Comparison of ENCODE assay signal across 24 cellular contexts in genomic region chr2:219477815-219478214, GRCh38. TPM values are rescaled to one million over a fixed set of nuclear protein-coding genes. Genes with fewer than 3 reads are reported as not detected.
DNase-seq lines count a peak whose midpoint lies in the region; ATAC-seq, FAIRE-seq and TF ChIP-seq lines count a peak whose summit lies in the region.
"Had no signal": no experiment of that assay in that cellular context is flagged by ENCODE, and none has a peak within 500 bp of the region (broad histone marks: within the 10 kb centered on the region; RNA-seq: fewer than 3 reads in every experiment).

No MANE protein-coding gene starts in this region.

- H3K9ac ChIP-seq in H1 (replicated peaks in 1 of 4; ENCODE audit: extremely low read depth in 1 of 4, low read depth in 3 of 4, low read length in 3 of 4) = no peak overlapping the region; a peak in 2 of 7 replicates
- no peak overlapping the region for H3K9ac ChIP-seq in neuronal stem cell (ENCODE audit: low read depth, low read length, poor library complexity)
- H3K9ac ChIP-seq: GM23248 had no signal

- H3K23ac ChIP-seq in H1 (ENCODE audit: insufficient read length) (no peak overlapping the region), neuronal stem cell (ENCODE audit: low read depth, low read length, poor library complexity) (no peak overlapping the region)

- H3K23me2 ChIP-seq in H1 (ENCODE audit: low read depth, low read length) = no peaks in the 10 kb centered on the region

- H2BK15ac ChIP-seq in H1 (ENCODE audit: low read length) (no peak overlapping the region), neuronal stem cell (ENCODE audit: low read length) (peak overlapping the region; percentile 89)

- peaks cover 0 to 14% (median 6%) of the 10 kb centered on the region in 4 experiments; a peak in 5 of 7 replicates for H3K4me1 ChIP-seq in H1 (replicated peaks in 1 of 4; ENCODE audit: control insufficient read depth in 3 of 4, insufficient read depth in 4 of 4, low read length in 3 of 4)
- peaks cover 4 to 8% of the 10 kb centered on the region in 2 donors for H3K4me1 ChIP-seq in neuronal stem cell (ENCODE audit: control insufficient read depth in 2 of 2, insufficient read depth in 1 of 2, low read depth in 1 of 2, low read length in 2 of 2)
- H3K4me1 ChIP-seq in vagina = peaks cover 18% of the 10 kb centered on the region
- no peaks in the 10 kb centered on the region for H3K4me1 ChIP-seq in upper lobe of right lung
- H3K4me1 ChIP-seq: Caco-2, HAP-1 had no signal

- H4K5ac ChIP-seq in H1 (ENCODE audit: insufficient read length, low read depth, low read length) = no peak overlapping the region

- H3K4me2 ChIP-seq in H1 (ENCODE audit: insufficient read depth in 1 of 2, low read depth in 2 of 2, low read length in 2 of 2) (no peak overlapping the region; a peak in 1 of 4 replicates), neuronal stem cell (ENCODE audit: insufficient read depth, low read length, poor library complexity, severe bottlenecking) (no peak overlapping the region)
- H3K4me2 ChIP-seq: PC-9 had no signal

- no peak for TF ChIP-seq RAD21 in H1 (IDR thresholded peaks at IDR 0.05 in 1 of 2, conservative IDR thresholded peaks at IDR 0.05 in 1 of 2; ENCODE audit: low read depth in 2 of 2, low read length in 2 of 2)

- no peak for FAIRE-seq in H1 (lab: Jason Lieb, UNC)
- FAIRE-seq: HepG2, K562 had no signal

- no peak overlapping the region for H3K27ac ChIP-seq in H1 (ENCODE audit: low read depth, low read length)
- no peak overlapping the region for H3K27ac ChIP-seq in neuronal stem cell (replicated peaks; ENCODE audit: low read length)
- peak overlapping the region; percentile 17 for H3K27ac ChIP-seq in vagina
- no peak overlapping the region for H3K27ac ChIP-seq in upper lobe of right lung
- H3K27ac ChIP-seq: GM23248, PC-9 had no signal

- H4K91ac ChIP-seq in H1 (replicated peaks; ENCODE audit: insufficient read length, low read length) = no peak overlapping the region
- no peak overlapping the region for H4K91ac ChIP-seq in neuronal stem cell (ENCODE audit: low read depth, low read length, poor library complexity)

- no peak overlapping the region for H3K14ac ChIP-seq in H1 (ENCODE audit: insufficient read length)
- peak overlapping the region; percentile 63 for H3K14ac ChIP-seq in neuronal stem cell (ENCODE audit: low read length)

- H3K4me3 ChIP-seq in H1 (ENCODE audit: extremely low read depth in 1 of 4, insufficient read depth in 2 of 4, low read depth in 3 of 4, low read length in 4 of 4) (no peak overlapping the region), neuronal stem cell (ENCODE audit: low read length in 2 of 2) (no peak overlapping the region), vagina (no peak overlapping the region), upper lobe of right lung (no peak overlapping the region)
- H3K4me3 ChIP-seq: GM23248, HAP-1, K562, MG63, PC-9 had no signal

- 0 out of 2 replicates have a peak overlapping the region, but pooled peaks have one; percentile 39 for H2BK12ac ChIP-seq in H1 (ENCODE audit: low read depth, low read length)
- H2BK12ac ChIP-seq in neuronal stem cell (ENCODE audit: low read length) = peak overlapping the region; percentile 58

- H2BK120ac ChIP-seq in H1 (replicated peaks; ENCODE audit: low read depth, low read length) (no peak overlapping the region), neuronal stem cell (ENCODE audit: low read depth, low read length) (no peak overlapping the region)

- H2AFZ ChIP-seq in H1 (ENCODE audit: low read length) (no peak overlapping the region), neuronal stem cell (ENCODE audit: low read length) (no peak overlapping the region)
- H2AFZ ChIP-seq: GM23248, PC-9 had no signal

- H3K9me3 ChIP-seq in H1 (ENCODE audit: insufficient read depth in 2 of 2, low read depth in 1 of 2, low read length in 1 of 2) (no peaks in the 10 kb centered on the region), neuronal stem cell (replicated peaks in 1 of 2; ENCODE audit: control insufficient read depth in 2 of 2, insufficient read depth in 1 of 2, low read depth in 1 of 2, low read length in 2 of 2) (peaks cover 0 to 2% of the 10 kb centered on the region in 2 donors), vagina (no peaks in the 10 kb centered on the region), upper lobe of right lung (no peaks in the 10 kb centered on the region)
- H3K9me3 ChIP-seq: Caco-2, HAP-1, MG63 had no signal

- TF ChIP-seq CTCF in H1 (IDR thresholded peaks at IDR 0.05; ENCODE audit: control extremely low read depth in 1 of 3, insufficient read depth in 1 of 3, low read depth in 1 of 3, low read length in 3 of 3) = no peak
- no peak for TF ChIP-seq CTCF in vagina (IDR thresholded peaks at IDR 0.05)
- no peak for TF ChIP-seq CTCF in upper lobe of right lung (IDR thresholded peaks at IDR 0.05)

- H3K27me3 ChIP-seq in H1 (replicated peaks in 1 of 4; ENCODE audit: control insufficient read depth in 3 of 4, extremely low read depth in 1 of 4, insufficient read depth in 3 of 4, low read length in 3 of 4) (peaks cover 0 to 9% (median 3%) of the 10 kb centered on the region in 4 experiments; a peak in 5 of 7 replicates), neuronal stem cell (ENCODE audit: control insufficient read depth in 3 of 3, insufficient read depth in 3 of 3, low read depth in 1 of 3, low read length in 3 of 3) (peaks cover 0 to 40% (median 26%) of the 10 kb centered on the region in 3 experiments), vagina (no peaks in the 10 kb centered on the region), upper lobe of right lung (peaks cover 13% of the 10 kb centered on the region)
- H3K27me3 ChIP-seq: MG63 had no signal

- intact Hi-C loops in left cardiac atrium (cut with DNase I) (loop anchor here in 1 of 2 donors (5.0 kb wide), 1 partner anchor 49 kb away; no protein-coding TSS in a partner anchor), vagina (cut with DNase I) (no loop called here), upper lobe of right lung (cut with DNase I) (no loop called here)

- 95% methylated on average over 15 of the region's 15 CpGs; no CpG with 5 or more reads in 1 of the 2 experiments for WGBS in H1 (ENCODE audit: extremely low coverage in 1 of 2, insufficient coverage in 1 of 2, insufficient read length in 1 of 2, insufficient replicate concordance in 2 of 2, low coverage in 1 of 2, low lambda C conversion rate in 2 of 2, missing lambda C conversion rate in 1 of 2), 2 experiments
- no CpG with 5 or more reads among the region's 15 CpGs for WGBS in neuronal stem cell (ENCODE audit: extremely low coverage in 2 of 2, insufficient read length in 2 of 2, insufficient replicate concordance in 1 of 2), 2 donors

- CTCF ChIA-PET in H1 (lab: Charles Lee; ENCODE audit: partially characterized antibody) = interaction anchor here (2.7 to 113.1 kb wide), 3 partner anchors 12 to 74 kb away, joined by 33 to 7248 read pairs (median 7248); partner anchors contain the start of genes ASIC4, CHPF, DES and GMPPA

- H3K4ac ChIP-seq in H1 (replicated peaks; ENCODE audit: insufficient read length, low read depth, low read length) = no peak overlapping the region
- H3K4ac ChIP-seq in neuronal stem cell (ENCODE audit: low read length) = no peak overlapping the region

- peaks cover 0 to 2% of the 10 kb centered on the region in 2 experiments for H4K20me1 ChIP-seq in H1 (replicated peaks in 1 of 2; ENCODE audit: control insufficient read depth in 1 of 2, insufficient read depth in 2 of 2, low read length in 2 of 2)

- H3K36me3 ChIP-seq in H1 (ENCODE audit: control insufficient read depth in 2 of 4, insufficient read depth in 4 of 4, low read length in 3 of 4) (no peaks in the 10 kb centered on the region), neuronal stem cell (replicated peaks in 1 of 2; ENCODE audit: control insufficient read depth in 2 of 2, insufficient read depth in 2 of 2, low read length in 2 of 2) (no peaks in the 10 kb centered on the region), vagina (no peaks in the 10 kb centered on the region), upper lobe of right lung (no peaks in the 10 kb centered on the region)
- H3K36me3 ChIP-seq: HAP-1, MG63 had no signal

- H2AK5ac ChIP-seq in H1 (ENCODE audit: low read depth, low read length) (no peak overlapping the region), neuronal stem cell (ENCODE audit: low read depth, low read length) (peak overlapping the region; percentile 88)

- no peak for DNase-seq in H1 (ENCODE audit: low read depth in 1 of 2, low spot score in 2 of 2)
- peak; percentile 71 for DNase-seq in left cardiac atrium
- DNase-seq in neuronal stem cell (ENCODE audit: low spot score) = no peak
- DNase-seq in vagina (ENCODE audit: extremely low spot score in 2 of 2) = no peak
- no peak for DNase-seq in upper lobe of right lung
- no peak for DNase-seq in NCI-H2227 treated with DMSO at 0.1 percent for 48 hours (lab: John Stamatoyannopoulos, UW)
- no peak for DNase-seq in NCI-H1694 (lab: John Stamatoyannopoulos, UW)
- DNase-seq: Caco-2; CD4-positive, alpha-beta T cell; DMS 273 treated with DMSO at 0.1 percent for 48 hours; DMS79 treated with DMSO at 0.1 percent for 48 hours; GM23248; MG63; NCI-H1417; NCI-H187; NCI-H446 treated with DMSO at 0.1 percent for 48 hours; NCI-H526 treated with DMSO at 0.1 percent for 48 hours; PC-9; RPMI8226 had no signal

- H3K79me2 ChIP-seq in H1 (ENCODE audit: control insufficient read depth in 1 of 2, insufficient read depth in 2 of 2, low read length in 2 of 2) = no peaks in the 10 kb centered on the region

- H3K79me1 ChIP-seq in H1 (ENCODE audit: low read depth, low read length) (no peaks in the 10 kb centered on the region; the same call in 1 of the 2 replicates), neuronal stem cell (ENCODE audit: low read depth, low read length) (no peaks in the 10 kb centered on the region)

- TF ChIP-seq POLR2A in H1 (IDR thresholded peaks at IDR 0.05; ENCODE audit: control extremely low read depth in 1 of 2, low read depth in 2 of 2, low read length in 2 of 2) (no peak), vagina (IDR thresholded peaks at IDR 0.05) (no peak)

- 0 out of 2 replicates have a peak overlapping the region, but pooled peaks have one; percentile 41 for H4K8ac ChIP-seq in H1 (ENCODE audit: extremely low read depth, insufficient read depth, low read length)
- peak overlapping the region; percentile 43 for H4K8ac ChIP-seq in neuronal stem cell (ENCODE audit: low read depth, low read length)

- H2BK5ac ChIP-seq in H1 (ENCODE audit: low read depth, low read length) (peak overlapping the region; percentile 52; the same call in 1 of the 2 replicates), neuronal stem cell (ENCODE audit: low read length) (peak overlapping the region; percentile 24)

- TF ChIP-seq EP300 in H1 (IDR thresholded peaks at IDR 0.05; ENCODE audit: borderline replicate concordance in 1 of 2, low read depth in 2 of 2, low read length in 2 of 2) = no peak

- no peak overlapping the region for H3K56ac ChIP-seq in H1 (replicated peaks; ENCODE audit: insufficient read length, low read depth, low read length)

- ATAC-seq in left cardiac atrium (peak; percentile 53 to 72), upper lobe of right lung (no peak)
- ATAC-seq: K562 had no signal

- H3K18ac ChIP-seq in H1 (ENCODE audit: extremely low read depth, low read length) (no peak overlapping the region), neuronal stem cell (ENCODE audit: low read length) (peak overlapping the region; percentile 83)

- no peak overlapping the region for H2BK20ac ChIP-seq in H1 (ENCODE audit: low read length)

- POLR2A ChIA-PET in H1 (lab: Charles Lee; ENCODE audit: partially characterized antibody) = interaction anchor here (0.8 to 2.8 kb wide), 6 partner anchors 14 to 58 kb away, joined by 3 to 17 read pairs (median 5); partner anchors contain the start of gene GMPPA

RNA-seq across cellular contexts. Expression of gene GMPPA, which starts 20.9 kb away (rescaled TPM):
- total RNA-seq in H1 (2021; fragmentation: NEBNext Ultra II Directional; extraction: Animal tissue kit (Norgen Biotek cat#: 25700)) = 34.3 and 35.3 TPM in 2 replicates
- 98.8 and 101 TPM in 2 replicates for polyA plus RNA-seq in H1 (2011; rRNA removed)
- polyA plus RNA-seq in H1 (2011; cell fraction: cytosol; rRNA removed) = 59.0 TPM
- 133 TPM for polyA plus RNA-seq in H1 (2011; cell fraction: nucleus; rRNA removed)
- 32.8 to 43.7 TPM (median 41.5 TPM) in 4 replicates for polyA plus RNA-seq in H1 (2012, experiment 1 of 2)
- polyA plus RNA-seq in H1 (2012, experiment 2 of 2) = 53.9 TPM
- polyA plus RNA-seq in H1 (2013, experiment 1 of 2) = 32.4 TPM
- 31.6 TPM for polyA plus RNA-seq in H1 (2013, experiment 2 of 2)
- polyA minus RNA-seq in H1 (2011; rRNA and poly(A)+ RNA removed) = 67.3 and 79.3 TPM in 2 replicates
- polyA minus RNA-seq in H1 (2011; cell fraction: cytosol; rRNA and poly(A)+ RNA removed) = 24.6 TPM
- 26.1 TPM for polyA minus RNA-seq in H1 (2011; cell fraction: nucleus; rRNA and poly(A)+ RNA removed)
- total RNA-seq in left cardiac atrium (10 to 100 TPM; 29.0 to 30.0 TPM), vagina (35.4 TPM), upper lobe of right lung (25.3 TPM)
- polyA plus RNA-seq in neuronal stem cell (2013, experiment 1 of 2) = 11.1 TPM
- polyA plus RNA-seq in neuronal stem cell (2013, experiment 2 of 2) = 10.9 TPM

RNA-seq across cellular contexts. Expression of gene ASIC4, which starts 36.5 kb away (rescaled TPM):
- total RNA-seq in H1 (2021; fragmentation: NEBNext Ultra II Directional; extraction: Animal tissue kit (Norgen Biotek cat#: 25700)) = 0.19 and 0.22 TPM in 2 replicates
- 0.12 and 0.30 TPM in 2 replicates for polyA plus RNA-seq in H1 (2011; rRNA removed)
- 0.18 TPM for polyA plus RNA-seq in H1 (2011; cell fraction: cytosol; rRNA removed)
- 0.96 TPM for polyA plus RNA-seq in H1 (2011; cell fraction: nucleus; rRNA removed)
- polyA plus RNA-seq in H1 (2012, experiment 1 of 2) = 0.11 to 0.42 TPM (median 0.36 TPM) in 3 of 4 replicates, not detected in the other
- 0.05 TPM for polyA plus RNA-seq in H1 (2012, experiment 2 of 2)
- polyA plus RNA-seq in H1 (2013, experiment 1 of 2) = 0.06 TPM
- 0.13 TPM for polyA plus RNA-seq in H1 (2013, experiment 2 of 2)
- polyA minus RNA-seq in H1 (2011; rRNA and poly(A)+ RNA removed) = 0.12 and 0.22 TPM in 2 replicates
- polyA minus RNA-seq in H1 (2011; cell fraction: cytosol; rRNA and poly(A)+ RNA removed) = not detected
- 0.50 TPM for polyA minus RNA-seq in H1 (2011; cell fraction: nucleus; rRNA and poly(A)+ RNA removed)
- total RNA-seq in left cardiac atrium (under 1 TPM in 1 of 2 donors, not detected in 1; 0.32 TPM), vagina (not detected), upper lobe of right lung (0.55 TPM)
- polyA plus RNA-seq in neuronal stem cell (2013, experiment 1 of 2) = 0.14 TPM
- 0.15 TPM for polyA plus RNA-seq in neuronal stem cell (2013, experiment 2 of 2)
- total RNA-seq: HepG2, LHCN-M2 had no signal
- polyA plus RNA-seq: GM23248 had no signal

RNA-seq across cellular contexts. Expression of gene SPEG, which starts 43.2 kb away (rescaled TPM):
- total RNA-seq in H1 (2021; fragmentation: NEBNext Ultra II Directional; extraction: Animal tissue kit (Norgen Biotek cat#: 25700)) = 32.0 and 36.7 TPM in 2 replicates
- 19.9 and 37.1 TPM in 2 replicates for polyA plus RNA-seq in H1 (2011; rRNA removed)
- polyA plus RNA-seq in H1 (2011; cell fraction: cytosol; rRNA removed) = 41.0 TPM
- polyA plus RNA-seq in H1 (2011; cell fraction: nucleus; rRNA removed) = 98.6 TPM
- polyA plus RNA-seq in H1 (2012, experiment 1 of 2) = 20.0 to 41.3 TPM (median 36.9 TPM) in 4 replicates
- 18.5 TPM for polyA plus RNA-seq in H1 (2012, experiment 2 of 2)
- 41.2 TPM for polyA plus RNA-seq in H1 (2013, experiment 1 of 2)
- polyA plus RNA-seq in H1 (2013, experiment 2 of 2) = 36.3 TPM
- polyA minus RNA-seq in H1 (2011; rRNA and poly(A)+ RNA removed) = 7.1 and 12.4 TPM in 2 replicates
- 13.4 TPM for polyA minus RNA-seq in H1 (2011; cell fraction: cytosol; rRNA and poly(A)+ RNA removed)
- 39.5 TPM for polyA minus RNA-seq in H1 (2011; cell fraction: nucleus; rRNA and poly(A)+ RNA removed)
- 10 to 100 TPM; 94.6 to 94.9 TPM for total RNA-seq in left cardiac atrium
- polyA plus RNA-seq in neuronal stem cell (2013, experiment 1 of 2) = 24.0 TPM
- polyA plus RNA-seq in neuronal stem cell (2013, experiment 2 of 2) = 23.9 TPM
- 28.2 TPM for total RNA-seq in vagina
- total RNA-seq in upper lobe of right lung = 5.6 TPM

RNA-seq across cellular contexts. Expression of gene DES, which starts 59.6 kb away (rescaled TPM):
- total RNA-seq in H1 (2021; fragmentation: NEBNext Ultra II Directional; extraction: Animal tissue kit (Norgen Biotek cat#: 25700)) = 1.5 and 1.8 TPM in 2 replicates
- 3.8 and 4.3 TPM in 2 replicates for polyA plus RNA-seq in H1 (2011; rRNA removed)
- 5.0 TPM for polyA plus RNA-seq in H1 (2011; cell fraction: cytosol; rRNA removed)
- polyA plus RNA-seq in H1 (2011; cell fraction: nucleus; rRNA removed) = 3.5 TPM
- 2.0 to 3.8 TPM (median 3.0 TPM) in 4 replicates for polyA plus RNA-seq in H1 (2012, experiment 1 of 2)
- polyA plus RNA-seq in H1 (2012, experiment 2 of 2) = 1.8 TPM
- 1.2 TPM for polyA plus RNA-seq in H1 (2013, experiment 1 of 2)
- 2.2 TPM for polyA plus RNA-seq in H1 (2013, experiment 2 of 2)
- polyA minus RNA-seq in H1 (2011; rRNA and poly(A)+ RNA removed) = 7.1 and 14.3 TPM in 2 replicates
- 5.7 TPM for polyA minus RNA-seq in H1 (2011; cell fraction: cytosol; rRNA and poly(A)+ RNA removed)
- polyA minus RNA-seq in H1 (2011; cell fraction: nucleus; rRNA and poly(A)+ RNA removed) = 2.7 TPM
- 1,000 to 10,000 TPM; 5,895 to 7,519 TPM for total RNA-seq in left cardiac atrium
- 0.24 TPM for polyA plus RNA-seq in neuronal stem cell (2013, experiment 1 of 2)
- 0.39 TPM for polyA plus RNA-seq in neuronal stem cell (2013, experiment 2 of 2)
- total RNA-seq in vagina = 883 TPM
- 59.4 TPM for total RNA-seq in upper lobe of right lung
- total RNA-seq: A673; Caco-2; CD4-positive, alpha-beta T cell; HepG2; PC-9 had no signal
- polyA plus RNA-seq: HepG2 had no signal
